Comparison of ENCODE assay signal across 2 cellular contexts in genomic region chr2:160934263-160934662, GRCh38.
TF ChIP-seq lines count a peak whose summit lies in the region.

No MANE protein-coding gene starts in this region.

TF ChIP-seq in H1, 55 proteins besides CTCF, POLR2A, EP300 and RAD21 (continued from another document):
- TF ChIP-seq JUN (IDR thresholded peaks at IDR 0.05; ENCODE audit: low read depth, low read length): no peak
- no peak for TF ChIP-seq YY1 (IDR thresholded peaks at IDR 0.05; ENCODE audit: low read depth, low read length)
- no peak for TF ChIP-seq SAP30 (IDR thresholded peaks at IDR 0.05; ENCODE audit: insufficient read depth, insufficient replicate concordance, low read length)
- 0 out of 2 replicates have a peak, but pooled peaks have one; percentile 22 for TF ChIP-seq CEBPB (IDR thresholded peaks at IDR 0.05; ENCODE audit: low read depth, low read length)
- no peak for TF ChIP-seq PHF8 (conservative IDR thresholded peaks at IDR 0.05; ENCODE audit: low read depth, low read length)
- TF ChIP-seq MAX (IDR thresholded peaks at IDR 0.05): no peak
TF ChIP-seq in H1: peak in this region for 1.

TF ChIP-seq in HEK293T, 16 proteins besides CTCF, POLR2A, EP300 and RAD21 (continued from another document):
- no peak for TF ChIP-seq TARDBP (IDR thresholded peaks at IDR 0.05)
- TF ChIP-seq L3MBTL2 (conservative IDR thresholded peaks at IDR 0.05): no peak
- no peak for TF ChIP-seq FOXK2 (IDR thresholded peaks at IDR 0.05)
- no peak for TF ChIP-seq ARNT (IDR thresholded peaks at IDR 0.05)
- no peak for TF ChIP-seq HDGF (IDR thresholded peaks at IDR 0.05; ENCODE audit: borderline replicate concordance)
- no peak for TF ChIP-seq PKNOX1 (IDR thresholded peaks at IDR 0.05)
- no peak for TF ChIP-seq NFRKB (IDR thresholded peaks at IDR 0.05)
- no peak for TF ChIP-seq CTBP1 (IDR thresholded peaks at IDR 0.05; ENCODE audit: borderline replicate concordance)
- no peak for TF ChIP-seq BHLHE40 (IDR thresholded peaks at IDR 0.05; ENCODE audit: borderline replicate concordance)
- no peak for TF ChIP-seq SUZ12 (IDR thresholded peaks at IDR 0.05)
- TF ChIP-seq LEF1 (IDR thresholded peaks at IDR 0.05; ENCODE audit: borderline replicate concordance): no peak
- TF ChIP-seq ELF4 (IDR thresholded peaks at IDR 0.05): no peak
- no peak for TF ChIP-seq FOXA1 (IDR thresholded peaks at IDR 0.05)
